Comparison of ENCODE assay signal across 13 cellular contexts in the genomic region with DNA sequence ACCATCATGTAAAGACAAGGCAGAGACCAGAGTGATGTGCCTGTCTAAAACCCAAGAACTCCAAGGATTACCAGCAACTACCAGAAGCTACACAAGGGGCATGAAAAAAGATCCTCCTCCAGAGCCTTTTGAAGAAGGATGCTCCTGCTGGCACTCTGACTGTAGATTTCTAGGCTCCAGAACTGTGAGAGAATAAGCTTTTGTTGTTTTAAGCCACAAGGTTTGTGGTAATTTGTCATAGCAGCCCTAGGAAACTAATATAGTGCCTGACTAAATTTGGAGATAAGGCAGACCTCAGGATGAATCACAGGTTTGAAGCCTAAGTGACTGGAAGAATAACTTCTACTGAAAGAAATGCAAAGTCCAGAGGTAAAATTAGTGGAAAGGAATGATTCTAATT.
DNase-seq lines count a peak whose midpoint lies in the region; ATAC-seq and TF ChIP-seq lines count a peak whose summit lies in the region.
"Had no signal": no experiment of that assay in that cellular context is flagged by ENCODE, and none has a peak within 500 bp of the region (broad histone marks: within the 10 kb centered on the region; RNA-seq: fewer than 3 reads in every experiment).

No MANE protein-coding gene starts in this region.

- ATAC-seq in HG03520 (IDR thresholded peaks at IDR 0.05; ENCODE audit: unreplicated experiment) (no peak), heart left ventricle (no peak), upper lobe of right lung (no peak)

- POLR2A ChIA-PET in BJ (lab: Charles Lee), result interaction anchor here (0.5 kb wide), 1 partner anchor 63 kb away, joined by 3 read pairs; no protein-coding TSS in a partner anchor

- DNase-seq in BJ (ENCODE audit: low read depth) (peak; percentile 55), HT1080 (ENCODE audit: low read depth) (peak; percentile 91), astrocyte of the cerebellum (ENCODE audit: low read depth) (peak; percentile 79), kidney epithelial cell (ENCODE audit: low read depth) (peak; percentile 45), SIG-M5 (lab: John Stamatoyannopoulos, UW) (no peak), heart left ventricle (no peak), upper lobe of right lung (no peak)
- DNase-seq: glutamatergic neuron; Kasumi-1; SJCRH30; stimulated activated CD4-positive, alpha-beta T cell treated with anti-CD3 and anti-CD28 coated beads, Interleukin-4, amount 100 ng/mL, for 1 hour had no signal

- intact Hi-C loops in heart left ventricle (cut with DNase I), result loop anchor here in 4 of 10 donors (5.0 to 10.0 kb wide), 2 partner anchors 198 to 206 kb away; no protein-coding TSS in a partner anchor
- intact Hi-C loops in upper lobe of right lung (cut with DNase I), result no loop called here

- H3K4me3 ChIP-seq in BJ (ENCODE audit: low read depth, low read length) (no peak overlapping the region), astrocyte of the cerebellum (ENCODE audit: low read depth, low read length) (no peak overlapping the region), kidney epithelial cell (ENCODE audit: low read depth, low read length) (no peak overlapping the region), heart left ventricle (no peak overlapping the region), upper lobe of right lung (no peak overlapping the region)
- H3K4me3 ChIP-seq: SJCRH30 had no signal

- TF ChIP-seq CTCF in BJ (IDR thresholded peaks at IDR 0.05; ENCODE audit: insufficient read depth, low read depth, low read length), result no peak
- TF ChIP-seq CTCF in astrocyte of the cerebellum (IDR thresholded peaks at IDR 0.05; ENCODE audit: low read depth, low read length, missing control alignments), result no peak
- TF ChIP-seq CTCF in kidney epithelial cell (IDR thresholded peaks at IDR 0.05; ENCODE audit: insufficient read depth, low read length, poor library complexity, severe bottlenecking), result no peak
- no peak for TF ChIP-seq CTCF in heart left ventricle (IDR thresholded peaks at IDR 0.05)
- no peak for TF ChIP-seq CTCF in upper lobe of right lung (IDR thresholded peaks at IDR 0.05)

- TF ChIP-seq POLR2A in heart left ventricle (IDR thresholded peaks at IDR 0.05), result no peak

- H3K9me3 ChIP-seq in heart left ventricle, result no peaks in the 10 kb centered on the region
- no peaks in the 10 kb centered on the region for H3K9me3 ChIP-seq in upper lobe of right lung
- H3K9me3 ChIP-seq: SJCRH30 had no signal

- H3K4me1 ChIP-seq in heart left ventricle, result peaks cover 0 to 2% (median 0%) of the 10 kb centered on the region in 12 donors
- H3K4me1 ChIP-seq in upper lobe of right lung, result no peaks in the 10 kb centered on the region
- H3K4me1 ChIP-seq: SJCRH30 had no signal

- CTCF ChIA-PET in BJ (lab: Yijun Ruan, JAX), result no interaction called here

- H3K36me3 ChIP-seq in BJ (ENCODE audit: control insufficient read depth, insufficient read depth, low read length) (peaks cover 7% of the 10 kb centered on the region; the same call in 1 of the 2 replicates), kidney epithelial cell (ENCODE audit: control insufficient read depth, insufficient read depth, low read length) (no peaks in the 10 kb centered on the region), heart left ventricle (peaks cover 0 to 50% (median 19%) of the 10 kb centered on the region in 9 donors), upper lobe of right lung (no peaks in the 10 kb centered on the region)

- H3K27me3 ChIP-seq in BJ (ENCODE audit: control insufficient read depth, insufficient read depth, low read length) (no peaks in the 10 kb centered on the region), kidney epithelial cell (ENCODE audit: control insufficient read depth, insufficient read depth, low read length) (no peaks in the 10 kb centered on the region), heart left ventricle (no peaks in the 10 kb centered on the region), upper lobe of right lung (no peaks in the 10 kb centered on the region)
- H3K27me3 ChIP-seq: SJCRH30 had no signal

- no peak overlapping the region for H3K27ac ChIP-seq in heart left ventricle
- H3K27ac ChIP-seq in upper lobe of right lung, result no peak overlapping the region
- H3K27ac ChIP-seq: SJCRH30, VCaP had no signal

- in situ Hi-C loops in astrocyte of the cerebellum (cut with HindIII; ENCODE audit: low sequenced_read_pairs), result no loop called here

Comparison
In these comparisons a context has a peak if more than half of its experiments do, and no peak if none do; other contexts are left out.
1. DNase-seq: peak in BJ (single experiment), HT1080 (single experiment), astrocyte of the cerebellum (single experiment) and kidney epithelial cell (single experiment); none in SIG-M5 (single experiment), heart left ventricle (0 of 5) and upper lobe of right lung (single experiment).